22 cellular contexts compared by ENCODE assay signal in the genomic region with DNA sequence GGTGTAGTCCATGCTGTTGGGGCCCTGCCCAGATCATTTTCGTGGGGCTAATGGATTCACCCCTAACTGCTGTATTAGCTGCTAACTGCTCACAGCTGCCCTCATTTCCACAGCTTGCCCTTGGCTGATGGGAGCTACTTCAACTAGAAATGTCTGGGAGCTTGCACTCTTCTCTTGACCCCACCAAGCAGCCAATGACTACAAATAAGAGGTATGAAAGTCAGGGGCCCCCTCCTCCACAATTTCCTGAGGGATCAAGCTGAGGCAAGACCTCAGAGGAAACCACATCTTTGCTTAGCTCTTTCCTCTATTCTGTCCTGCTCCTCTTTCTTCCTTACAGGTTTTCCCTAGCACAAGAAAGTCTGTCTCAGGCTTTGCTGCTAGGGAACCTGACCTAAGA.
DNase-seq lines count a peak whose midpoint lies in the region; ATAC-seq, FAIRE-seq and TF ChIP-seq lines count a peak whose summit lies in the region.
"Had no signal": no experiment of that assay in that cellular context is flagged by ENCODE, and none has a peak within 500 bp of the region (broad histone marks: within the 10 kb centered on the region; RNA-seq: fewer than 3 reads in every experiment).

No MANE protein-coding gene starts in this region.

- intact Hi-C loops in activated CD8-positive, alpha-beta T cell treated with anti-CD3 and anti-CD28 coated beads for 36 hours (cut with micrococcal nuclease): no loop called here
- intact Hi-C loops in kidney (cut with DNase I): no loop called here

- H3K36me3 ChIP-seq in RWPE2 (ENCODE audit: low read depth): no peaks in the 10 kb centered on the region
- H3K36me3 ChIP-seq in kidney (ENCODE audit: control insufficient read depth in 1 of 2, insufficient read depth in 2 of 2, low read length in 2 of 2): no peaks in the 10 kb centered on the region
- H3K36me3 ChIP-seq: MG63, SJCRH30 had no signal

- peak overlapping the region; percentile 18 for H3K27ac Mint-ChIP-seq in activated CD8-positive, alpha-beta T cell treated with anti-CD3 and anti-CD28 coated beads, Interleukin-2, amount 10 ng/mL, durations not matched to agents 7 days and 5 days
- no peak overlapping the region for H3K27ac Mint-ChIP-seq in activated CD8-positive, alpha-beta T cell treated with anti-CD3 and anti-CD28 coated beads for 36 hours
- H3K27ac Mint-ChIP-seq: CD4-positive, CD25-positive, alpha-beta regulatory T cell had no signal

- CTCF ChIA-PET in activated CD8-positive, alpha-beta T cell treated with anti-CD3 and anti-CD28 coated beads, Interleukin-2, amount 10 ng/mL, durations not matched to agents 7 days and 5 days (lab: Charles Lee): interaction anchor here (0.7 to 0.8 kb wide), 2 partner anchors 10 to 16 kb away, joined by 3 to 4 read pairs; no protein-coding TSS in a partner anchor
- CTCF ChIA-PET in activated CD8-positive, alpha-beta T cell treated with anti-CD3 and anti-CD28 coated beads for 36 hours (lab: Charles Lee): interaction anchor here (1.7 kb wide), 1 partner anchor 16 kb away, joined by 3 read pairs; no protein-coding TSS in a partner anchor

- TF ChIP-seq CTCF in activated CD8-positive, alpha-beta T cell treated with anti-CD3 and anti-CD28 coated beads for 36 hours (IDR thresholded peaks at IDR 0.05): no peak
- no peak for TF ChIP-seq CTCF in RWPE2 (IDR thresholded peaks at IDR 0.05; ENCODE audit: poor library complexity, severe bottlenecking)
- no peak for TF ChIP-seq CTCF in epithelial cell of esophagus (IDR thresholded peaks at IDR 0.05; ENCODE audit: insufficient read depth, low read depth, low read length, missing control alignments)
- no peak for TF ChIP-seq CTCF in kidney (IDR thresholded peaks at IDR 0.05; ENCODE audit: borderline replicate concordance, extremely low read depth, insufficient read depth)

- H3K9ac ChIP-seq in kidney (ENCODE audit: low read length in 2 of 2): no peak overlapping the region

- ATAC-seq in activated CD8-positive, alpha-beta T cell treated with anti-CD3 and anti-CD28 coated beads, Interleukin-2, amount 10 ng/mL, durations not matched to agents 7 days and 5 days: no peak
- no peak for ATAC-seq in activated CD8-positive, alpha-beta T cell treated with anti-CD3 and anti-CD28 coated beads for 36 hours
- ATAC-seq in RWPE2 (ENCODE audit: low read depth) (0 out of 3 replicates have a peak, but pooled peaks have one; percentile 21), HG03095 (IDR thresholded peaks at IDR 0.05; ENCODE audit: unreplicated experiment) (no peak)

- POLR2A ChIA-PET in activated CD8-positive, alpha-beta T cell treated with anti-CD3 and anti-CD28 coated beads, Interleukin-2, amount 10 ng/mL, durations not matched to agents 7 days and 5 days (lab: Charles Lee): no interaction called here
- POLR2A ChIA-PET in activated CD8-positive, alpha-beta T cell treated with anti-CD3 and anti-CD28 coated beads for 36 hours (lab: Charles Lee): no interaction called here

- H3K9me3 ChIP-seq in RWPE2 (ENCODE audit: severe bottlenecking) (no peaks in the 10 kb centered on the region), kidney (ENCODE audit: control insufficient read depth in 1 of 2, low read length in 2 of 2) (no peaks in the 10 kb centered on the region)
- H3K9me3 ChIP-seq: MG63, SJCRH30 had no signal

- no peak overlapping the region for H3K4me3 ChIP-seq in RWPE2 (ENCODE audit: severe bottlenecking)
- no peak overlapping the region for H3K4me3 ChIP-seq in epithelial cell of esophagus (ENCODE audit: low read length)
- H3K4me3 ChIP-seq in kidney (ENCODE audit: low read length in 2 of 2): no peak overlapping the region
- H3K4me3 ChIP-seq: PC-9, SJCRH30 had no signal

- FAIRE-seq in kidney (lab: Jason Lieb, UNC): no peak

- no peaks in the 10 kb centered on the region for H3K27me3 ChIP-seq in RWPE2 (ENCODE audit: insufficient read depth, poor library complexity, severe bottlenecking)
- H3K27me3 ChIP-seq: MG63, SJCRH30 had no signal

- H3K36me3 Mint-ChIP-seq in activated CD8-positive, alpha-beta T cell treated with anti-CD3 and anti-CD28 coated beads, Interleukin-2, amount 10 ng/mL, durations not matched to agents 7 days and 5 days (ENCODE audit: low read depth): peaks cover 49% of the 10 kb centered on the region
- H3K36me3 Mint-ChIP-seq in activated CD8-positive, alpha-beta T cell treated with anti-CD3 and anti-CD28 coated beads for 36 hours (ENCODE audit: low read depth): no peaks in the 10 kb centered on the region
- H3K36me3 Mint-ChIP-seq: CD4-positive, CD25-positive, alpha-beta regulatory T cell had no signal

- H3K4me3 Mint-ChIP-seq in activated CD8-positive, alpha-beta T cell treated with anti-CD3 and anti-CD28 coated beads, Interleukin-2, amount 10 ng/mL, durations not matched to agents 7 days and 5 days: no peak overlapping the region
- H3K4me3 Mint-ChIP-seq in activated CD8-positive, alpha-beta T cell treated with anti-CD3 and anti-CD28 coated beads for 36 hours: no peak overlapping the region
- H3K4me3 Mint-ChIP-seq: CD4-positive, CD25-positive, alpha-beta regulatory T cell had no signal

- H3K27ac ChIP-seq in RWPE2 (ENCODE audit: poor library complexity, severe bottlenecking) (peak overlapping the region; percentile 29), kidney (ENCODE audit: low read depth in 2 of 2, low read length in 2 of 2) (no peak overlapping the region)
- H3K27ac ChIP-seq: 22Rv1, PC-9, RWPE1, SJCRH30 had no signal

- no peak for DNase-seq in activated CD8-positive, alpha-beta T cell treated with anti-CD3 and anti-CD28 coated beads, Interleukin-2, amount 10 ng/mL, durations not matched to agents 7 days and 5 days
- DNase-seq in activated CD8-positive, alpha-beta T cell treated with anti-CD3 and anti-CD28 coated beads for 36 hours: no peak
- DNase-seq in GDM1 (lab: John Stamatoyannopoulos, UW) (peak; percentile 47), RWPE2 (ENCODE audit: low spot score) (no peak), epithelial cell of esophagus (ENCODE audit: low read depth) (peak; percentile 26), mucosa of gallbladder (ENCODE audit: low spot score) (no peak), kidney (no peak)
- DNase-seq: CD4-positive, CD25-positive, alpha-beta regulatory T cell; COR-L47; GF-D8; GOT3; MG63; NCI-H1048; NCI-H1436; NCI-H1930; NCI-H226; NCI-H524; PC-9; SJCRH30 had no signal

- peaks cover 22% of the 10 kb centered on the region for H3K9me3 Mint-ChIP-seq in activated CD8-positive, alpha-beta T cell treated with anti-CD3 and anti-CD28 coated beads, Interleukin-2, amount 10 ng/mL, durations not matched to agents 7 days and 5 days (ENCODE audit: insufficient read depth)
- no peaks in the 10 kb centered on the region for H3K9me3 Mint-ChIP-seq in activated CD8-positive, alpha-beta T cell treated with anti-CD3 and anti-CD28 coated beads for 36 hours

- H3K27me3 Mint-ChIP-seq in activated CD8-positive, alpha-beta T cell treated with anti-CD3 and anti-CD28 coated beads, Interleukin-2, amount 10 ng/mL, durations not matched to agents 7 days and 5 days (ENCODE audit: low read depth): no peaks in the 10 kb centered on the region
- no peaks in the 10 kb centered on the region for H3K27me3 Mint-ChIP-seq in activated CD8-positive, alpha-beta T cell treated with anti-CD3 and anti-CD28 coated beads for 36 hours
- H3K27me3 Mint-ChIP-seq: CD4-positive, CD25-positive, alpha-beta regulatory T cell had no signal

- peaks cover 11% of the 10 kb centered on the region for H3K4me1 ChIP-seq in RWPE2 (ENCODE audit: insufficient read depth, poor library complexity, severe bottlenecking)
- H3K4me1 ChIP-seq in kidney (ENCODE audit: control insufficient read depth in 1 of 2, insufficient read depth in 1 of 2, low read depth in 1 of 2, low read length in 2 of 2): no peaks in the 10 kb centered on the region
- H3K4me1 ChIP-seq: SJCRH30 had no signal

- H3K4me1 Mint-ChIP-seq in activated CD8-positive, alpha-beta T cell treated with anti-CD3 and anti-CD28 coated beads, Interleukin-2, amount 10 ng/mL, durations not matched to agents 7 days and 5 days (ENCODE audit: low read depth): peaks cover 75% of the 10 kb centered on the region
- peaks cover 31% of the 10 kb centered on the region for H3K4me1 Mint-ChIP-seq in activated CD8-positive, alpha-beta T cell treated with anti-CD3 and anti-CD28 coated beads for 36 hours (ENCODE audit: low read depth)

Comparison
In these comparisons a context has a peak if more than half of its experiments do, and no peak if none do; other contexts are left out.
1. DNase-seq: peak in GDM1 (single experiment) and epithelial cell of esophagus (single experiment); none in activated CD8-positive, alpha-beta T cell treated with anti-CD3 and anti-CD28 coated beads, Interleukin-2, amount 10 ng/mL, durations not matched to agents 7 days and 5 days (single experiment), activated CD8-positive, alpha-beta T cell treated with anti-CD3 and anti-CD28 coated beads for 36 hours (single experiment), RWPE2 (single experiment), mucosa of gallbladder (single experiment) and kidney (single experiment).